8 cellular contexts compared by ENCODE assay signal in the genomic region with DNA sequence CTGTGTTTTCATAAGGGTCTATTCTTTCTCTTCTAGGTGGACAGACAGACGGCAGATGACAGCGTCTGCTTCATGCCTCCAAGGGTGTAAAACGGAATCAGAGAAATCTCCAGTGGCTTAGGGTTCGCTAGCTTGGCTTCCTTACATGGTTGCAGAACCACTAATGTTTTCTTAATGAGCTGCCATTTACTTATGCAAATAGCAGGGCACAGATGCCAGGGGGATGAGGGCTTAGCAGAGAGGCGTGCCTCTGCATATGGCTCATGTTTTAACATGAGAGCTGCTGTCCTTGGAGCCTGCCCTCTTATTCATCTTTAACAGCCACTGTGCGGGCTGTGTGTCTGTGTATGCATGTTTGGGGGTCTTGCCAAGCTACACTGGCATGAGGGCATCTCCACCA.
"Had no signal": no experiment of that assay in that cellular context is flagged by ENCODE, and none has a peak within 500 bp of the region (broad histone marks: within the 10 kb centered on the region; RNA-seq: fewer than 3 reads in every experiment).

No MANE protein-coding gene starts in this region.

- H3K36me3 ChIP-seq: cardiac muscle cell, esophagus squamous epithelium had no signal

- H3K4me3 ChIP-seq: cardiac muscle cell, dorsolateral prefrontal cortex, esophagus squamous epithelium, psoas muscle had no signal

- DNase-seq: activated CD4-positive, alpha-beta T cell treated with anti-CD3 and anti-CD28 coated beads, Interleukin-2, amount 10 ng/mL, durations not matched to agents 7 days and 5 days; activated naive CD4-positive, alpha-beta T cell treated with Interleukin-2 at 50 U/mL for 16 hours; dorsolateral prefrontal cortex; esophagus squamous epithelium; kidney glomerular epithelial cell; left ventricle myocardium superior; psoas muscle had no signal

- H3K27me3 ChIP-seq: cardiac muscle cell had no signal

- H3K27ac ChIP-seq: cardiac muscle cell, esophagus squamous epithelium, psoas muscle had no signal
